ENCODE assay signal across 35 cellular contexts in genomic region chr5:57452885-57453284, GRCh38. TPM values are rescaled to one million over a fixed set of nuclear protein-coding genes. Genes with fewer than 3 reads are reported as not detected.
DNase-seq lines count a peak whose midpoint lies in the region; ATAC-seq, FAIRE-seq and TF ChIP-seq lines count a peak whose summit lies in the region.
"Had no signal": no experiment of that assay in that cellular context is flagged by ENCODE, and none has a peak within 500 bp of the region (broad histone marks: within the 10 kb centered on the region; RNA-seq: fewer than 3 reads in every experiment).

No MANE protein-coding gene starts in this region.

- H2AFZ ChIP-seq in mesenchymal stem cell (ENCODE audit: low read depth, low read length): no peak overlapping the region

- H4K91ac ChIP-seq in mesenchymal stem cell (ENCODE audit: low read length): no peak overlapping the region

- no peaks in the 10 kb centered on the region for H3K79me1 ChIP-seq in mesenchymal stem cell (replicated peaks; ENCODE audit: low read length, poor library complexity, severe bottlenecking)

- peak in 1 of 2 donors; percentile 24 for TF ChIP-seq POLR2A in thyroid gland (IDR thresholded peaks at IDR 0.05)

- no peak overlapping the region for H4K8ac ChIP-seq in mesenchymal stem cell (ENCODE audit: low read length)

- no peak overlapping the region for H2BK15ac ChIP-seq in mesenchymal stem cell (ENCODE audit: low read depth, poor library complexity, severe bottlenecking)

- H3K9ac ChIP-seq in mesenchymal stem cell (ENCODE audit: low read length): no peak overlapping the region

- DNase-seq in Calu3: no peak
- DNase-seq in amniotic epithelial cell (ENCODE audit: low read depth): peak; percentile 44
- DNase-seq in mesenchymal stem cell: peak; percentile 47
- DNase-seq in thyroid gland: peak; percentile 18 to 62
- no peak for DNase-seq in cortex of kidney (lab: John Stamatoyannopoulos, UW)
- no peak for DNase-seq in urothelium cell line (ENCODE audit: low spot score)
- DNase-seq in cerebellar cortex (ENCODE audit: low spot score): no peak
- DNase-seq: ACHN; activated B cell treated with CpG ODN at 0.5 μM for 24 hours; activated CD4-positive, alpha-beta T cell treated with anti-CD3 and anti-CD28 coated beads, Interleukin-2, amount 50 U/mL, for 4 hours; activated naive CD4-positive, alpha-beta T cell treated with anti-CD3 and anti-CD28 coated beads, Interleukin-2, amount 10 ng/mL, durations not matched to agents 7 days and 5 days; amygdala; dermis blood vessel endothelial cell; DMS53; left ventricle myocardium superior; NCI-H1105 treated with DMSO at 0.1 percent for 48 hours; NCI-H1930; NCI-H526; NK-92 treated with Interleukin-12 subunit alpha and Interleukin-12 subunit beta, amount 100 ng/mL, for 24 hours; ovary; PC-3; SHP77 treated with DMSO at 0.1 percent for 48 hours; stimulated activated CD4-positive, alpha-beta T cell treated with anti-CD3 and anti-CD28 coated beads, Interleukin-2, amount 100 ng/mL, for 24 hours; uterus had no signal

- H3K36me3 Mint-ChIP-seq in Calu3 (ENCODE audit: insufficient read depth, unreplicated experiment): no peaks in the 10 kb centered on the region
- H3K36me3 Mint-ChIP-seq: activated naive CD4-positive, alpha-beta T cell treated with anti-CD3 and anti-CD28 coated beads, Interleukin-2, amount 10 ng/mL, durations not matched to agents 7 days and 5 days; IgD-negative memory B cell; natural killer cell treated with Interleukin-12 subunit alpha and Interleukin-12 subunit beta and Interleukin-15 and Interleukin-18, amount 100 ng/mL, for 72 hours had no signal

- peak overlapping the region in 1 of 2 experiments; percentile 46 for H3K18ac ChIP-seq in mesenchymal stem cell (ENCODE audit: low read depth in 1 of 2, low read length in 2 of 2)

- H3K36me3 ChIP-seq in mesenchymal stem cell (ENCODE audit: control insufficient read depth in 1 of 2, insufficient read depth in 2 of 2, low read depth in 1 of 2, low read length in 2 of 2): no peaks in the 10 kb centered on the region
- H3K36me3 ChIP-seq in thyroid gland: no peaks in the 10 kb centered on the region
- H3K36me3 ChIP-seq: cardiac muscle cell, ovary, uterus had no signal

- no peak overlapping the region for H2AK5ac ChIP-seq in mesenchymal stem cell (ENCODE audit: low read length, severe bottlenecking)

- FAIRE-seq in urothelium cell line (lab: Jason Lieb, UNC): no peak
- FAIRE-seq: endometrium, G401.6, keratinocyte had no signal

- H3K27me3 ChIP-seq in mesenchymal stem cell (ENCODE audit: control insufficient read depth in 1 of 2, insufficient read depth in 1 of 2, low read length in 2 of 2) (no peaks in the 10 kb centered on the region), thyroid gland (no peaks in the 10 kb centered on the region)
- H3K27me3 ChIP-seq: cardiac muscle cell, ovary, uterus had no signal

- H3K4me3 ChIP-seq in mesenchymal stem cell (ENCODE audit: insufficient read depth in 1 of 2, low read depth in 1 of 2, low read length in 2 of 2): no peak overlapping the region
- H3K4me3 ChIP-seq in thyroid gland (replicated peaks in 1 of 3): no peak overlapping the region
- H3K4me3 ChIP-seq: cardiac muscle cell, ovary, uterus had no signal

- H3K4me1 Mint-ChIP-seq in Calu3 (ENCODE audit: low read depth, unreplicated experiment): peaks cover 61% of the 10 kb centered on the region
- H3K4me1 Mint-ChIP-seq: activated B cell treated with CpG ODN at 0.5 μM for 24 hours, IgD-negative memory B cell had no signal

- no peak for TF ChIP-seq CTCF in Calu3 (IDR thresholded peaks at IDR 0.05; ENCODE audit: unreplicated experiment)
- no peak for TF ChIP-seq CTCF in thyroid gland (IDR thresholded peaks at IDR 0.05)

- H2BK12ac ChIP-seq in mesenchymal stem cell (ENCODE audit: low read length in 2 of 2): no peak overlapping the region

- peaks cover 3% of the 10 kb centered on the region for H3K9me3 Mint-ChIP-seq in Calu3 (ENCODE audit: low read depth, unreplicated experiment)
- H3K9me3 Mint-ChIP-seq: activated B cell treated with CpG ODN at 0.5 μM for 24 hours; activated naive CD4-positive, alpha-beta T cell treated with anti-CD3 and anti-CD28 coated beads, Interleukin-2, amount 10 ng/mL, durations not matched to agents 7 days and 5 days; activated T-helper 1 cell treated with anti-CD3 and anti-CD28 coated beads, Interleukin-12 subunit alpha, Interleukin-12 subunit beta, Interleukin-2, Interleukin-4 antibody, amounts not matched to agents 30 ng/mL and 10 ng/mL and 1 ng/mL, durations not matched to agents 14 hours and 24 hours and 36 hours; IgD-negative memory B cell; natural killer cell treated with Interleukin-12 subunit alpha and Interleukin-12 subunit beta and Interleukin-15 and Interleukin-18, amount 100 ng/mL, for 72 hours had no signal

- no peak overlapping the region for H2BK5ac ChIP-seq in mesenchymal stem cell (ENCODE audit: low read depth, low read length, poor library complexity, severe bottlenecking)

- H3K4me3 Mint-ChIP-seq in Calu3 (ENCODE audit: low read depth, unreplicated experiment): no peak overlapping the region
- H3K4me3 Mint-ChIP-seq: activated B cell treated with CpG ODN at 0.5 μM for 24 hours; activated naive CD4-positive, alpha-beta T cell treated with anti-CD3 and anti-CD28 coated beads, Interleukin-2, amount 10 ng/mL, durations not matched to agents 7 days and 5 days; activated T-helper 1 cell treated with anti-CD3 and anti-CD28 coated beads, Interleukin-12 subunit alpha, Interleukin-12 subunit beta, Interleukin-2, Interleukin-4 antibody, amounts not matched to agents 30 ng/mL and 10 ng/mL and 1 ng/mL, durations not matched to agents 14 hours and 24 hours and 36 hours; IgD-negative memory B cell; natural killer cell treated with Interleukin-12 subunit alpha and Interleukin-12 subunit beta and Interleukin-15 and Interleukin-18, amount 100 ng/mL, for 72 hours had no signal

- ATAC-seq in GM21390 (IDR thresholded peaks at IDR 0.05; ENCODE audit: unreplicated experiment): no peak
- ATAC-seq: HCT116; left ventricle myocardium superior; natural killer cell treated with Interleukin-12 subunit alpha and Interleukin-12 subunit beta and Interleukin-15 and Interleukin-18, amount 100 ng/mL, for 72 hours; PC-3 had no signal

- peak overlapping the region; percentile 42 for H3K27ac Mint-ChIP-seq in Calu3 (ENCODE audit: unreplicated experiment)
- H3K27ac Mint-ChIP-seq: activated B cell treated with CpG ODN at 0.5 μM for 24 hours; activated naive CD4-positive, alpha-beta T cell treated with anti-CD3 and anti-CD28 coated beads, Interleukin-2, amount 10 ng/mL, durations not matched to agents 7 days and 5 days; activated T-helper 1 cell treated with anti-CD3 and anti-CD28 coated beads, Interleukin-12 subunit alpha, Interleukin-12 subunit beta, Interleukin-2, Interleukin-4 antibody, amounts not matched to agents 30 ng/mL and 10 ng/mL and 1 ng/mL, durations not matched to agents 14 hours and 24 hours and 36 hours; natural killer cell treated with Interleukin-12 subunit alpha and Interleukin-12 subunit beta and Interleukin-15 and Interleukin-18, amount 100 ng/mL, for 72 hours had no signal

- CTCF ChIA-PET in Calu3 (lab: Charles Lee): no interaction called here

- H3K4me1 ChIP-seq in mesenchymal stem cell (ENCODE audit: control insufficient read depth, insufficient read depth, low read depth, low read length): peaks cover 2% of the 10 kb centered on the region
- H3K4me1 ChIP-seq in thyroid gland: peaks cover 33 to 37% of the 10 kb centered on the region in 2 donors

- no peak overlapping the region for H3K4ac ChIP-seq in mesenchymal stem cell (ENCODE audit: low read depth in 1 of 2, low read length in 2 of 2)

- no peak overlapping the region for H3K14ac ChIP-seq in mesenchymal stem cell (ENCODE audit: low read length in 2 of 2)

- H2BK120ac ChIP-seq in mesenchymal stem cell (ENCODE audit: low read depth, low read length): no peak overlapping the region

- no peaks in the 10 kb centered on the region for H3K27me3 Mint-ChIP-seq in Calu3 (ENCODE audit: unreplicated experiment)
- H3K27me3 Mint-ChIP-seq: activated naive CD4-positive, alpha-beta T cell treated with anti-CD3 and anti-CD28 coated beads, Interleukin-2, amount 10 ng/mL, durations not matched to agents 7 days and 5 days had no signal

- H3K27ac ChIP-seq in mesenchymal stem cell (ENCODE audit: low read length, poor library complexity, severe bottlenecking): no peak overlapping the region
- peak overlapping the region; percentile 67 to 89 (median 87) for H3K27ac ChIP-seq in thyroid gland
- H3K27ac ChIP-seq: cardiac muscle cell, uterus had no signal

- intact Hi-C loops in Calu3 (cut with micrococcal nuclease; ENCODE audit: unreplicated experiment): no loop called here
- intact Hi-C loops in thyroid gland (cut with DNase I): no loop called here

- H3K9me3 ChIP-seq in mesenchymal stem cell (ENCODE audit: control insufficient read depth, low read length) (no peaks in the 10 kb centered on the region), thyroid gland (no peaks in the 10 kb centered on the region)
- H3K9me3 ChIP-seq: ovary, uterus had no signal

- BruUV-seq in Calu3 (replicated peaks; lab: Mats Ljungman, UMichigan): no TSS peak

- no peak overlapping the region for H3K4me2 ChIP-seq in mesenchymal stem cell (ENCODE audit: low read length, poor library complexity, severe bottlenecking)

- H3K23ac ChIP-seq in mesenchymal stem cell (ENCODE audit: low read length in 2 of 2): no peak overlapping the region

RNA-seq across cellular contexts. Expression of gene ACTBL2, which starts 29.7 kb away (rescaled TPM):
- total RNA-seq in Calu3 (2022) (0.42 and 0.45 TPM in 2 replicates), thyroid gland (under 1 TPM in 2 of 4 donors, not detected in 2; 0.13 to 0.59 TPM)
- 0.23 TPM for polyA plus RNA-seq in mesenchymal stem cell (2013, experiment 1 of 2)
- 0.16 TPM for polyA plus RNA-seq in mesenchymal stem cell (2013, experiment 2 of 2)
- total RNA-seq: activated B cell treated with CpG ODN at 0.5 μM for 24 hours; activated T-helper 1 cell treated with anti-CD3 and anti-CD28 coated beads, Interleukin-12 subunit alpha, Interleukin-12 subunit beta, Interleukin-2, Interleukin-4 antibody, amounts not matched to agents 30 ng/mL and 10 ng/mL and 1 ng/mL, durations not matched to agents 14 hours and 24 hours and 36 hours; cardiac muscle cell; fibroblast of lung; left ventricle myocardium superior; mononuclear cell; natural killer cell treated with Interleukin-12 subunit alpha and Interleukin-12 subunit beta and Interleukin-15 and Interleukin-18, amount 100 ng/mL, for 72 hours; uterus had no signal
- polyA plus RNA-seq: cardiac muscle cell, IgD-negative memory B cell, ovary had no signal

Comparison
In these comparisons a context has a peak if more than half of its experiments do, and no peak if none do; other contexts are left out.
1. DNase-seq: peak in amniotic epithelial cell (single experiment), mesenchymal stem cell (single experiment) and thyroid gland (2 of 2); none in Calu3 (single experiment), cortex of kidney (single experiment), urothelium cell line (single experiment) and cerebellar cortex (single experiment).